In genomic region chr13:106472621-106473020, GRCh38 we compare ENCODE assay signal across 17 cellular contexts.
DNase-seq lines count a peak whose midpoint lies in the region; ATAC-seq, FAIRE-seq and TF ChIP-seq lines count a peak whose summit lies in the region.
"Had no signal": no experiment of that assay in that cellular context is flagged by ENCODE, and none has a peak within 500 bp of the region (broad histone marks: within the 10 kb centered on the region; RNA-seq: fewer than 3 reads in every experiment).

No MANE protein-coding gene starts in this region.

- H3K4me1 ChIP-seq in lower lobe of right lung (no peaks in the 10 kb centered on the region), suprapubic skin (peaks cover 18% of the 10 kb centered on the region)

- peaks cover 18% of the 10 kb centered on the region for H3K27me3 Mint-ChIP-seq in activated T-helper 17 cell treated with anti-CD3 and anti-CD28 coated beads, Interleukin-2, amount 50 U/mL, for 72 hours
- H3K27me3 Mint-ChIP-seq in activated CD4-positive, alpha-beta memory T cell treated with anti-CD3 and anti-CD28 coated beads, Interleukin-2, amount 10 ng/mL, durations not matched to agents 7 days and 5 days: no peaks in the 10 kb centered on the region

- CTCF ChIA-PET in activated CD4-positive, alpha-beta memory T cell treated with anti-CD3 and anti-CD28 coated beads, Interleukin-2, amount 10 ng/mL, durations not matched to agents 7 days and 5 days (lab: Charles Lee): no interaction called here

- no peak for TF ChIP-seq EP300 in suprapubic skin (IDR thresholded peaks at IDR 0.05)

- H3K27me3 ChIP-seq in bronchial epithelial cell (ENCODE audit: control insufficient read depth, insufficient read depth, low read length): no peaks in the 10 kb centered on the region
- no peaks in the 10 kb centered on the region for H3K27me3 ChIP-seq in lower lobe of right lung (ENCODE audit: low read depth)
- no peaks in the 10 kb centered on the region for H3K27me3 ChIP-seq in suprapubic skin

- POLR2A ChIA-PET in activated CD4-positive, alpha-beta memory T cell treated with anti-CD3 and anti-CD28 coated beads, Interleukin-2, amount 10 ng/mL, durations not matched to agents 7 days and 5 days (lab: Charles Lee): no interaction called here

- DNase-seq in HT1080 (ENCODE audit: low read depth) (peak; percentile 8), bronchial epithelial cell (ENCODE audit: low read depth) (peak; percentile 61), lower lobe of right lung (no peak), suprapubic skin (ENCODE audit: low spot score in 2 of 2) (no peak), NCI-H2107 (lab: John Stamatoyannopoulos, UW) (no peak)
- no peak for DNase-seq in activated CD4-positive, alpha-beta memory T cell treated with anti-CD3 and anti-CD28 coated beads, Interleukin-2, amount 10 ng/mL, durations not matched to agents 7 days and 5 days
- DNase-seq: activated gamma-delta T cell treated with Interleukin-2 at 50 U/mL for 16 hours; CD4-positive, alpha-beta T cell; central memory CD4-positive, alpha-beta T cell; erythroblast; midbrain; NCI-H1694 treated with DMSO at 0.1 percent for 48 hours; NCI-H774; SIG-M5; stimulated activated CD4-positive, alpha-beta T cell treated with anti-CD3 and anti-CD28 coated beads, Interleukin-4, amount 100 ng/mL, for 1 hour; stimulated activated naive CD4-positive, alpha-beta T cell had no signal

- TF ChIP-seq CTCF in bronchial epithelial cell (IDR thresholded peaks at IDR 0.05; ENCODE audit: insufficient read depth, low read length, severe bottlenecking) (no peak), lower lobe of right lung (IDR thresholded peaks at IDR 0.05) (no peak), suprapubic skin (IDR thresholded peaks at IDR 0.05) (no peak)

- peak; percentile 7 to 23 for ATAC-seq in lower lobe of right lung
- no peak for ATAC-seq in activated T-helper 17 cell treated with anti-CD3 and anti-CD28 coated beads, Interleukin-2, amount 50 U/mL, for 72 hours (replicated peaks)

- H3K36me3 ChIP-seq in bronchial epithelial cell (ENCODE audit: control insufficient read depth, insufficient read depth, low read length) (no peaks in the 10 kb centered on the region), lower lobe of right lung (no peaks in the 10 kb centered on the region), suprapubic skin (no peaks in the 10 kb centered on the region)

- no peaks in the 10 kb centered on the region for H3K36me3 Mint-ChIP-seq in activated T-helper 17 cell treated with anti-CD3 and anti-CD28 coated beads, Interleukin-2, amount 50 U/mL, for 72 hours (ENCODE audit: low read depth)
- H3K36me3 Mint-ChIP-seq in activated CD4-positive, alpha-beta memory T cell treated with anti-CD3 and anti-CD28 coated beads, Interleukin-2, amount 10 ng/mL, durations not matched to agents 7 days and 5 days (ENCODE audit: low read depth): no peaks in the 10 kb centered on the region

- no peak for TF ChIP-seq POLR2A in suprapubic skin (IDR thresholded peaks at IDR 0.05)

- intact Hi-C loops in lower lobe of right lung (cut with DNase I): no loop called here

- H3K9me3 ChIP-seq in lower lobe of right lung (no peaks in the 10 kb centered on the region), suprapubic skin (no peaks in the 10 kb centered on the region)

- no peaks in the 10 kb centered on the region for H3K4me1 Mint-ChIP-seq in activated T-helper 17 cell treated with anti-CD3 and anti-CD28 coated beads, Interleukin-2, amount 50 U/mL, for 72 hours
- no peaks in the 10 kb centered on the region for H3K4me1 Mint-ChIP-seq in activated CD4-positive, alpha-beta memory T cell treated with anti-CD3 and anti-CD28 coated beads, Interleukin-2, amount 10 ng/mL, durations not matched to agents 7 days and 5 days

- no peak overlapping the region for H3K27ac ChIP-seq in lower lobe of right lung
- H3K27ac ChIP-seq in suprapubic skin: no peak overlapping the region

- no peak for FAIRE-seq in bronchial epithelial cell (lab: Jason Lieb, UNC)

- H3K4me3 ChIP-seq in bronchial epithelial cell (ENCODE audit: low read depth, low read length) (no peak overlapping the region), lower lobe of right lung (no peak overlapping the region), suprapubic skin (peak overlapping the region; percentile 3)

- WGBS in suprapubic skin: 65% methylated on average over 4 of the region's 4 CpGs

- H3K27ac Mint-ChIP-seq in activated T-helper 17 cell treated with anti-CD3 and anti-CD28 coated beads, Interleukin-2, amount 50 U/mL, for 72 hours: no peak overlapping the region
- no peak overlapping the region for H3K27ac Mint-ChIP-seq in activated CD4-positive, alpha-beta memory T cell treated with anti-CD3 and anti-CD28 coated beads, Interleukin-2, amount 10 ng/mL, durations not matched to agents 7 days and 5 days
- H3K27ac Mint-ChIP-seq: CD4-positive, alpha-beta T cell had no signal

- no peaks in the 10 kb centered on the region for H3K9me3 Mint-ChIP-seq in activated T-helper 17 cell treated with anti-CD3 and anti-CD28 coated beads, Interleukin-2, amount 50 U/mL, for 72 hours
- no peaks in the 10 kb centered on the region for H3K9me3 Mint-ChIP-seq in activated CD4-positive, alpha-beta memory T cell treated with anti-CD3 and anti-CD28 coated beads, Interleukin-2, amount 10 ng/mL, durations not matched to agents 7 days and 5 days
- H3K9me3 Mint-ChIP-seq: CD4-positive, alpha-beta T cell had no signal

- no peak overlapping the region for H3K4me3 Mint-ChIP-seq in activated T-helper 17 cell treated with anti-CD3 and anti-CD28 coated beads, Interleukin-2, amount 50 U/mL, for 72 hours
- no peak overlapping the region for H3K4me3 Mint-ChIP-seq in activated CD4-positive, alpha-beta memory T cell treated with anti-CD3 and anti-CD28 coated beads, Interleukin-2, amount 10 ng/mL, durations not matched to agents 7 days and 5 days
- H3K4me3 Mint-ChIP-seq: CD4-positive, alpha-beta T cell had no signal

Comparison
In these comparisons a context has a peak if more than half of its experiments do, and no peak if none do; other contexts are left out.
1. DNase-seq: peak in HT1080 (single experiment) and bronchial epithelial cell (single experiment); none in lower lobe of right lung (single experiment), suprapubic skin (0 of 2), NCI-H2107 (single experiment) and activated CD4-positive, alpha-beta memory T cell treated with anti-CD3 and anti-CD28 coated beads, Interleukin-2, amount 10 ng/mL, durations not matched to agents 7 days and 5 days (single experiment).